In genomic region chr2:130391058-130391871, GRCh38 we compare ENCODE assay signal across 8 cellular contexts. TPM values are rescaled to one million over a fixed set of nuclear protein-coding genes. Genes with fewer than 3 reads are reported as not detected.
DNase-seq lines count a peak whose midpoint lies in the region; ATAC-seq and TF ChIP-seq lines count a peak whose summit lies in the region.

No MANE protein-coding gene starts in this region.

- no peaks in the 10 kb centered on the region for H3K36me3 Mint-ChIP-seq in H9 (ENCODE audit: insufficient read depth in 1 of 3, low read depth in 3 of 3)
- H3K36me3 Mint-ChIP-seq in activated naive CD8-positive, alpha-beta T cell treated with anti-CD3 and anti-CD28 coated beads for 36 hours, result peaks cover 2% of the 10 kb centered on the region

- no peak overlapping the region for H2BK15ac ChIP-seq in H9 (ENCODE audit: low read depth, low read length)

- H3K14ac ChIP-seq in H9 (ENCODE audit: insufficient read depth, low read length), result no peak overlapping the region

- peaks cover 3% of the 10 kb centered on the region; the same call in 1 of the 2 replicates for H3K4me1 ChIP-seq in H9 (ENCODE audit: insufficient read depth, low read length)
- H3K4me1 ChIP-seq in osteoblast (ENCODE audit: insufficient read depth, low read length), result peaks cover 11% of the 10 kb centered on the region

- H3K4me1 Mint-ChIP-seq in H9, result peaks cover 28 to 29% of the 10 kb centered on the region in 2 experiments
- peaks cover 11% of the 10 kb centered on the region for H3K4me1 Mint-ChIP-seq in activated naive CD8-positive, alpha-beta T cell treated with anti-CD3 and anti-CD28 coated beads for 36 hours

- peak overlapping the region; percentile 35 for H3K4me2 ChIP-seq in H9 (ENCODE audit: insufficient read depth, insufficient read length, low read length)
- peak overlapping the region; percentile 97 for H3K4me2 ChIP-seq in osteoblast (ENCODE audit: insufficient read depth, low read length)

- intact Hi-C loops in Right ventricle myocardium inferior (cut with DNase I), result loop anchor here (1.0 to 5.0 kb wide), 3 partner anchors 19 to 49 kb away; partner anchors contain the start of genes IMP4 and PTPN18

- no peaks in the 10 kb centered on the region for H3K36me3 ChIP-seq in osteoblast (ENCODE audit: insufficient read depth, low read length)

- TF ChIP-seq CTCF in H9 (conservative IDR thresholded peaks at IDR 0.05) (no peak), osteoblast (IDR thresholded peaks at IDR 0.05; ENCODE audit: extremely low read depth, low read depth, low read length) (no peak)

- H3K27me3 ChIP-seq in H9 (ENCODE audit: insufficient read depth, low read length), result peaks cover 3% of the 10 kb centered on the region; the same call in 1 of the 2 replicates
- no peaks in the 10 kb centered on the region for H3K27me3 ChIP-seq in osteoblast (ENCODE audit: insufficient read depth, low read length)

- WGBS in H9 (ENCODE audit: extremely low coverage, insufficient read length, low lambda C conversion rate), result no CpG with 5 or more reads among the region's 59 CpGs

- peak overlapping the region; percentile 85 for H3K4me3 ChIP-seq in osteoblast (ENCODE audit: insufficient read depth, low read length)

- H2BK120ac ChIP-seq in H9 (ENCODE audit: low read depth, low read length, poor library complexity, severe bottlenecking), result no peak overlapping the region

- no peak overlapping the region for H4K8ac ChIP-seq in H9 (replicated peaks; ENCODE audit: insufficient read length, low read depth, low read length)

- no peak overlapping the region for H2BK12ac ChIP-seq in H9 (ENCODE audit: insufficient read length, low read depth, low read length)

- no peak overlapping the region for H3K23ac ChIP-seq in H9 (ENCODE audit: insufficient read length, low read depth, low read length)

- H3K23me2 ChIP-seq in H9 (ENCODE audit: insufficient read length, low read depth, low read length, poor library complexity, severe bottlenecking), result no peaks in the 10 kb centered on the region

- no peaks in the 10 kb centered on the region for H3K79me1 ChIP-seq in H9 (ENCODE audit: insufficient read depth, low read depth, low read length, poor library complexity, severe bottlenecking)

- no peak overlapping the region for H2BK20ac ChIP-seq in H9 (ENCODE audit: low read depth, low read length, poor library complexity, severe bottlenecking)

- H4K91ac ChIP-seq in H9 (ENCODE audit: insufficient read length, low read depth, low read length), result no peak overlapping the region

- H3K4ac ChIP-seq in H9 (ENCODE audit: low read depth, low read length), result no peak overlapping the region

- no peak overlapping the region for H3T11ph ChIP-seq in H9 (ENCODE audit: low read length)

- no peaks in the 10 kb centered on the region; a peak in 1 of 5 replicates for H3K9me3 Mint-ChIP-seq in H9
- H3K9me3 Mint-ChIP-seq in activated naive CD8-positive, alpha-beta T cell treated with anti-CD3 and anti-CD28 coated beads for 36 hours, result no peaks in the 10 kb centered on the region

- H3K4me3 Mint-ChIP-seq in H9, result peak overlapping the region; percentile 79 to 85
- peak overlapping the region; percentile 85 for H3K4me3 Mint-ChIP-seq in activated naive CD8-positive, alpha-beta T cell treated with anti-CD3 and anti-CD28 coated beads for 36 hours

- ATAC-seq in Right ventricle myocardium inferior, result peak; percentile 90

- H3K79me2 ChIP-seq in H9 (ENCODE audit: insufficient read depth, low read length), result no peaks in the 10 kb centered on the region
- H3K79me2 ChIP-seq in osteoblast (ENCODE audit: insufficient read depth, low read length), result no peaks in the 10 kb centered on the region

- H3K9me3 ChIP-seq in H9 (ENCODE audit: control insufficient read depth, low read depth, low read length) (no peaks in the 10 kb centered on the region), osteoblast (ENCODE audit: low read depth, low read length) (no peaks in the 10 kb centered on the region)

- no peak overlapping the region for H4K5ac ChIP-seq in H9 (ENCODE audit: insufficient read length, low read depth, low read length)

- no peak overlapping the region for H2AK5ac ChIP-seq in H9 (ENCODE audit: insufficient read length, low read length)

- H3K27me3 Mint-ChIP-seq in H9 (ENCODE audit: low read depth), result peaks cover 20% of the 10 kb centered on the region
- peaks cover 35% of the 10 kb centered on the region for H3K27me3 Mint-ChIP-seq in activated naive CD8-positive, alpha-beta T cell treated with anti-CD3 and anti-CD28 coated beads for 36 hours

- no peak overlapping the region for H3K18ac ChIP-seq in H9 (ENCODE audit: insufficient read length, low read depth, low read length)

- H4K20me1 ChIP-seq in H9 (ENCODE audit: control insufficient read depth, insufficient read depth, insufficient read length), result no peaks in the 10 kb centered on the region
- H4K20me1 ChIP-seq in osteoblast (ENCODE audit: insufficient read depth, low read length), result peaks cover 4% of the 10 kb centered on the region

- H3K27ac ChIP-seq in H9 (ENCODE audit: insufficient read length, low read depth, low read length) (no peak overlapping the region), osteoblast (ENCODE audit: low read depth, low read length) (peak overlapping the region; percentile 60)

- no peak overlapping the region for H3K27ac Mint-ChIP-seq in H9
- H3K27ac Mint-ChIP-seq in activated naive CD8-positive, alpha-beta T cell treated with anti-CD3 and anti-CD28 coated beads for 36 hours, result no peak overlapping the region

- H3K56ac ChIP-seq in H9 (ENCODE audit: insufficient read length, low read depth, low read length), result no peak overlapping the region

- H2AFZ ChIP-seq in H9 (ENCODE audit: low read length), result no peak overlapping the region
- peak overlapping the region; percentile 89 for H2AFZ ChIP-seq in osteoblast (ENCODE audit: low read length)

- H3K9ac ChIP-seq in H9 (ENCODE audit: extremely low read depth, insufficient read length, low read length), result peak overlapping the region; percentile 5

- DNase-seq in GM03348 (ENCODE audit: low spot score) (peak; percentile 92), H9 (peak; percentile 72), M059J (ENCODE audit: low read depth) (peak; percentile 68), SK-N-DZ (ENCODE audit: low spot score) (peak; percentile 60), Right ventricle myocardium inferior (ENCODE audit: missing footprints) (peak; percentile 95), osteoblast (ENCODE audit: insufficient read length, low spot score, missing footprints) (peak; percentile 93), ureter (ENCODE audit: low spot score) (peak; percentile 87)
- DNase-seq in activated naive CD8-positive, alpha-beta T cell treated with anti-CD3 and anti-CD28 coated beads for 36 hours, result peak; percentile 80

- no peak overlapping the region for H2BK5ac ChIP-seq in H9 (ENCODE audit: insufficient read length, low read length)

RNA-seq across cellular contexts. Expression of gene PTPN18, which starts 35.4 kb away (rescaled TPM):
- total RNA-seq in H9 (2021), result 13.0 and 16.3 TPM in 2 replicates
- 16.5 and 19.0 TPM in 2 replicates for total RNA-seq in M059J (2014; rRNA removed; shearing (Covaris generic))
- 11.8 and 12.5 TPM in 2 replicates for polyA plus RNA-seq in SK-N-DZ (2014; cell fraction: cytosol; rRNA removed)
- polyA plus RNA-seq in SK-N-DZ (2014; cell fraction: nucleus; rRNA removed), result 15.3 and 46.9 TPM in 2 replicates
- 10 to 100 TPM; 36.4 to 37.2 TPM for total RNA-seq in activated naive CD8-positive, alpha-beta T cell treated with anti-CD3 and anti-CD28 coated beads for 36 hours
- 16.9 TPM for total RNA-seq in Right ventricle myocardium inferior
- total RNA-seq in osteoblast, result 28.6 and 29.0 TPM in 2 replicates
- 97.9 TPM for total RNA-seq in ureter

RNA-seq across cellular contexts. Expression of gene IMP4, which starts 48.6 kb away (rescaled TPM):
- 92.9 and 101 TPM in 2 replicates for total RNA-seq in H9 (2021)
- 91.1 and 97.3 TPM in 2 replicates for total RNA-seq in M059J (2014; rRNA removed; shearing (Covaris generic))
- 94.4 and 107 TPM in 2 replicates for polyA plus RNA-seq in SK-N-DZ (2014; cell fraction: cytosol; rRNA removed)
- polyA plus RNA-seq in SK-N-DZ (2014; cell fraction: nucleus; rRNA removed), result 191 and 217 TPM in 2 replicates
- total RNA-seq in activated naive CD8-positive, alpha-beta T cell treated with anti-CD3 and anti-CD28 coated beads for 36 hours, result 100 to 1,000 TPM; 225 TPM
- 63.7 TPM for total RNA-seq in Right ventricle myocardium inferior
- 54.8 and 55.7 TPM in 2 replicates for total RNA-seq in osteoblast
- 76.5 TPM for total RNA-seq in ureter
